14 cellular contexts compared by ENCODE assay signal in genomic region chr4:100348472-100348871, GRCh38.
DNase-seq lines count a peak whose midpoint lies in the region; ATAC-seq, FAIRE-seq and TF ChIP-seq lines count a peak whose summit lies in the region.
"Had no signal": no experiment of that assay in that cellular context is flagged by ENCODE, and none has a peak within 500 bp of the region (broad histone marks: within the 10 kb centered on the region; RNA-seq: fewer than 3 reads in every experiment).

No MANE protein-coding gene starts in this region.

- dilution Hi-C loops in keratinocyte (cut with MboI; ENCODE audit: extremely low pct_ligation_motif_present, low sequenced_read_pairs) = no loop called here

- H3K36me3 ChIP-seq in keratinocyte (ENCODE audit: control insufficient read depth in 2 of 2, extremely low read depth in 1 of 2, insufficient read depth in 2 of 2, low read length in 2 of 2) = no peaks in the 10 kb centered on the region
- no peaks in the 10 kb centered on the region for H3K36me3 ChIP-seq in CD4-positive, alpha-beta memory T cell (ENCODE audit: insufficient read depth, low read length)

- intact Hi-C loops in CD4-positive, alpha-beta memory T cell (cut with micrococcal nuclease) = no loop called here

- H3K27me3 ChIP-seq in keratinocyte (ENCODE audit: control insufficient read depth, extremely low read depth, insufficient read depth, low read length) = no peaks in the 10 kb centered on the region
- H3K27me3 ChIP-seq in CD4-positive, alpha-beta memory T cell (ENCODE audit: insufficient read depth, low read length) = no peaks in the 10 kb centered on the region

- H3K9me1 ChIP-seq in keratinocyte (ENCODE audit: control insufficient read depth, extremely low read depth, insufficient read depth, low read length) = no peaks in the 10 kb centered on the region

- no peak overlapping the region for H3K4me3 ChIP-seq in NB4 (ENCODE audit: low read depth, low read length)
- H3K4me3 ChIP-seq in keratinocyte (ENCODE audit: control insufficient read depth in 2 of 3, extremely low read depth in 1 of 3, insufficient read depth in 2 of 3, low read depth in 1 of 3, low read length in 3 of 3) = no peak overlapping the region
- H3K4me3 ChIP-seq in CD4-positive, alpha-beta memory T cell (ENCODE audit: low read length in 2 of 2) = no peak overlapping the region

- CTCF ChIA-PET in CD4-positive, alpha-beta memory T cell (lab: Charles Lee; ENCODE audit: partially characterized antibody) = no interaction called here

- POLR2A ChIA-PET in CD4-positive, alpha-beta memory T cell (lab: Charles Lee; ENCODE audit: partially characterized antibody) = no interaction called here

- DNase-seq in ELR (ENCODE audit: low read depth) (peak; percentile 93), NB4 (ENCODE audit: low read depth) (peak; percentile 34), astrocyte of the hippocampus (ENCODE audit: low read depth, low spot score) (peak; percentile 12), keratinocyte (ENCODE audit: low read depth, low spot score) (peak; percentile 71), cerebellar nuclear complex (lab: John Stamatoyannopoulos, UW) (no peak)
- DNase-seq in stimulated activated CD4-positive, alpha-beta T cell treated with anti-CD3 and anti-CD28 coated beads, Interleukin-15, amount 100 ng/mL, for 24 hours = no peak
- no peak for DNase-seq in CD4-positive, alpha-beta memory T cell
- DNase-seq: natural killer cell, NCI-H1436 treated with DMSO at 0.1 percent for 48 hours, NCI-H774 had no signal

- no peaks in the 10 kb centered on the region for H3K79me2 ChIP-seq in keratinocyte (ENCODE audit: control insufficient read depth, insufficient read depth, low read length)

- H3K9ac ChIP-seq in keratinocyte (ENCODE audit: control insufficient read depth, extremely low read depth, insufficient read depth, low read length) = peak overlapping the region; percentile 54

- H3K4me3 Mint-ChIP-seq in activated T-helper 17 cell treated with anti-CD3 and anti-CD28 coated beads, Interleukin-2, amount 50 U/mL, for 72 hours = no peak overlapping the region
- H3K4me3 Mint-ChIP-seq in CD4-positive, alpha-beta memory T cell = no peak overlapping the region
- H3K4me3 Mint-ChIP-seq: natural killer cell had no signal

- H3K27me3 Mint-ChIP-seq in activated T-helper 17 cell treated with anti-CD3 and anti-CD28 coated beads, Interleukin-2, amount 50 U/mL, for 72 hours = peaks cover 3% of the 10 kb centered on the region
- H3K27me3 Mint-ChIP-seq in CD4-positive, alpha-beta memory T cell = peaks cover 1 to 2% of the 10 kb centered on the region in 2 donors

- no peaks in the 10 kb centered on the region for H4K20me1 ChIP-seq in keratinocyte (ENCODE audit: control insufficient read depth, extremely low read depth, insufficient read depth, low read length)

- H3K27ac ChIP-seq in keratinocyte (ENCODE audit: control insufficient read depth, insufficient read depth, low read length) = peak overlapping the region; percentile 91
- no peak overlapping the region for H3K27ac ChIP-seq in CD4-positive, alpha-beta memory T cell (ENCODE audit: low read depth, low read length)

- no peak for TF ChIP-seq POLR2A in NB4 (IDR thresholded peaks at IDR 0.05; ENCODE audit: extremely low read depth, insufficient read length)

- H3K36me3 Mint-ChIP-seq in activated T-helper 17 cell treated with anti-CD3 and anti-CD28 coated beads, Interleukin-2, amount 50 U/mL, for 72 hours (ENCODE audit: low read depth) = no peaks in the 10 kb centered on the region
- H3K36me3 Mint-ChIP-seq in CD4-positive, alpha-beta memory T cell = no peaks in the 10 kb centered on the region

- TF ChIP-seq CTCF in NB4 (IDR thresholded peaks at IDR 0.05; ENCODE audit: low read depth, low read length) (no peak), keratinocyte (optimal IDR thresholded peaks at IDR 0.05 in 1 of 3, IDR thresholded peaks at IDR 0.05 in 1 of 3, conservative IDR thresholded peaks at IDR 0.05 in 1 of 3; ENCODE audit: extremely low read depth in 1 of 3, insufficient read depth in 2 of 3, low read length in 3 of 3) (no peak)

- H2AFZ ChIP-seq in keratinocyte (ENCODE audit: control insufficient read depth, low read length) = peak overlapping the region; percentile 58

- no peak for ATAC-seq in activated T-helper 17 cell treated with anti-CD3 and anti-CD28 coated beads, Interleukin-2, amount 50 U/mL, for 72 hours (replicated peaks)
- ATAC-seq: natural killer cell had no signal

- no peaks in the 10 kb centered on the region for H3K9me3 ChIP-seq in keratinocyte (ENCODE audit: control insufficient read depth, low read depth, low read length)
- no peaks in the 10 kb centered on the region for H3K9me3 ChIP-seq in CD4-positive, alpha-beta memory T cell (ENCODE audit: control insufficient read depth in 1 of 2, low read length in 2 of 2)

- peaks cover 10% of the 10 kb centered on the region for H3K9me3 Mint-ChIP-seq in activated T-helper 17 cell treated with anti-CD3 and anti-CD28 coated beads, Interleukin-2, amount 50 U/mL, for 72 hours
- H3K9me3 Mint-ChIP-seq in CD4-positive, alpha-beta memory T cell = no peaks in the 10 kb centered on the region

- no peaks in the 10 kb centered on the region for H3K4me1 Mint-ChIP-seq in activated T-helper 17 cell treated with anti-CD3 and anti-CD28 coated beads, Interleukin-2, amount 50 U/mL, for 72 hours
- H3K4me1 Mint-ChIP-seq in CD4-positive, alpha-beta memory T cell = no peaks in the 10 kb centered on the region
- H3K4me1 Mint-ChIP-seq: natural killer cell had no signal

- peak; percentile 95 for FAIRE-seq in keratinocyte (lab: Jason Lieb, UNC)
- FAIRE-seq: D721Med, GM12892, islet of Langerhans had no signal

- peak overlapping the region; percentile 65 for H3K4me2 ChIP-seq in keratinocyte (ENCODE audit: control insufficient read depth, extremely low read depth, insufficient read depth, low read depth, low read length)

- H3K4me1 ChIP-seq in keratinocyte (ENCODE audit: control insufficient read depth, extremely low read depth, insufficient read depth, low read length) = peaks cover 13% of the 10 kb centered on the region
- no peaks in the 10 kb centered on the region for H3K4me1 ChIP-seq in CD4-positive, alpha-beta memory T cell (ENCODE audit: insufficient read depth, low read length)

- no peak overlapping the region for H3K27ac Mint-ChIP-seq in activated T-helper 17 cell treated with anti-CD3 and anti-CD28 coated beads, Interleukin-2, amount 50 U/mL, for 72 hours
- no peak overlapping the region for H3K27ac Mint-ChIP-seq in CD4-positive, alpha-beta memory T cell
- H3K27ac Mint-ChIP-seq: natural killer cell had no signal

Comparison
In these comparisons a context has a peak if more than half of its experiments do, and no peak if none do; other contexts are left out.
1. DNase-seq: peak in ELR (single experiment), NB4 (single experiment), astrocyte of the hippocampus (single experiment) and keratinocyte (single experiment); none in stimulated activated CD4-positive, alpha-beta T cell treated with anti-CD3 and anti-CD28 coated beads, Interleukin-15, amount 100 ng/mL, for 24 hours (single experiment), CD4-positive, alpha-beta memory T cell (0 of 5) and cerebellar nuclear complex (0 of 2).